22 cellular contexts compared by ENCODE assay signal in genomic region chr1:230375149-230375548, GRCh38. TPM values are rescaled to one million over a fixed set of nuclear protein-coding genes. Genes with fewer than 3 reads are reported as not detected.
DNase-seq lines count a peak whose midpoint lies in the region; ATAC-seq and TF ChIP-seq lines count a peak whose summit lies in the region.
"Had no signal": no experiment of that assay in that cellular context is flagged by ENCODE, and none has a peak within 500 bp of the region (broad histone marks: within the 10 kb centered on the region; RNA-seq: fewer than 3 reads in every experiment).

No MANE protein-coding gene starts in this region.

- H3K4me3 ChIP-seq in right cardiac atrium (ENCODE audit: low read length) (no peak overlapping the region), WERI-Rb-1 (ENCODE audit: low read depth, low read length) (no peak overlapping the region), tibial artery (no peak overlapping the region)
- H3K4me3 ChIP-seq: A549; BLaER1 treated with 17β-estradiol and CSF1 and Interleukin-3, amounts not matched to agents 10 nM and 100 nM; HAP-1; PC-9 had no signal

- H3K4me1 ChIP-seq in right cardiac atrium (ENCODE audit: control insufficient read depth, insufficient read depth, low read length) (peaks cover 7% of the 10 kb centered on the region), tibial artery (no peaks in the 10 kb centered on the region)
- H3K4me1 ChIP-seq: A549; BLaER1 treated with 17β-estradiol and CSF1 and Interleukin-3, amounts not matched to agents 10 nM and 100 nM; HAP-1 had no signal

- H3K27me3 ChIP-seq in right cardiac atrium (ENCODE audit: control insufficient read depth, insufficient read depth) = no peaks in the 10 kb centered on the region
- H3K27me3 ChIP-seq in layer of hippocampus (ENCODE audit: control insufficient read depth, insufficient read depth, low read length) = no peaks in the 10 kb centered on the region
- H3K27me3 ChIP-seq in WERI-Rb-1 (ENCODE audit: insufficient read depth, low read depth, severe bottlenecking) = no peaks in the 10 kb centered on the region
- H3K27me3 ChIP-seq in tibial artery = no peaks in the 10 kb centered on the region
- H3K27me3 ChIP-seq: BLaER1 treated with 17β-estradiol and CSF1 and Interleukin-3, amounts not matched to agents 10 nM and 100 nM had no signal

- H3K27ac ChIP-seq in right cardiac atrium (ENCODE audit: low read length) (peak overlapping the region; percentile 28), layer of hippocampus (ENCODE audit: low read depth, low read length) (peak overlapping the region; percentile 78), WERI-Rb-1 (no peak overlapping the region), tibial artery (no peak overlapping the region)
- H3K27ac ChIP-seq: A549; BLaER1 treated with 17β-estradiol and CSF1 and Interleukin-3, amounts not matched to agents 10 nM and 100 nM; HL-60; KMS-11; PC-9 had no signal

- peaks cover 5% of the 10 kb centered on the region for H3K9me3 ChIP-seq in right cardiac atrium (ENCODE audit: control insufficient read depth, low read length)
- H3K9me3 ChIP-seq in WERI-Rb-1 (ENCODE audit: severe bottlenecking) = peaks cover 10% of the 10 kb centered on the region
- H3K9me3 ChIP-seq in tibial artery = peaks cover 0 to 15% (median 14%) of the 10 kb centered on the region in 3 donors

- H3K36me3 ChIP-seq in WERI-Rb-1 (no peaks in the 10 kb centered on the region; the same call in 1 of the 2 replicates), tibial artery (no peaks in the 10 kb centered on the region)
- H3K36me3 ChIP-seq: HAP-1 had no signal

- TF ChIP-seq CTCF in WERI-Rb-1 (IDR thresholded peaks at IDR 0.05; ENCODE audit: low read depth, low read length) (no peak), tibial artery (IDR thresholded peaks at IDR 0.05) (no peak)

- intact Hi-C loops in right cardiac atrium (cut with DNase I) = no loop called here
- intact Hi-C loops in left cardiac atrium (cut with DNase I) = no loop called here
- intact Hi-C loops in tibial artery (cut with DNase I; ENCODE audit: low total_unique reads) = no loop called here

- no peak for DNase-seq in right cardiac atrium
- DNase-seq in left cardiac atrium = no peak
- peak; percentile 61 for DNase-seq in pons (ENCODE audit: low spot score)
- no peak for DNase-seq in WERI-Rb-1
- no peak for DNase-seq in NOMO-1 treated with DMSO at 0.1 percent for 48 hours (lab: John Stamatoyannopoulos, UW; ENCODE audit: unreplicated experiment)
- DNase-seq in tibial artery = no peak
- DNase-seq: AML-193; CD4-positive, alpha-beta memory T cell; COR-L47; DMS53; GOT3; MM.1S; NCI-H526; NK-92 treated with Interleukin-12 subunit alpha and Interleukin-12 subunit beta, amount 100 ng/mL, for 24 hours; PC-9 had no signal

- ATAC-seq in right cardiac atrium (no peak), left cardiac atrium (no peak)
- ATAC-seq: A549 had no signal

- 30% methylated on average over 3 of the region's 3 CpGs for WGBS in right cardiac atrium

RNA-seq across cellular contexts. Expression of gene PGBD5, which starts 51.0 kb away (rescaled TPM):
- total RNA-seq in right cardiac atrium (10 to 100 TPM; 25.2 to 32.6 (median 28.1) TPM), left cardiac atrium (10 to 100 TPM; 19.6 to 24.8 TPM)
- 18.5 TPM for polyA plus RNA-seq in right cardiac atrium
- total RNA-seq: CD4-positive, alpha-beta memory T cell; PC-9 had no signal
- polyA plus RNA-seq: CD4-positive, alpha-beta memory T cell; IgD-negative memory B cell had no signal

Comparison
In these comparisons a context has a peak if more than half of its experiments do, and no peak if none do; other contexts are left out.
1. H3K27ac ChIP-seq: peak in right cardiac atrium (single experiment) and layer of hippocampus (single experiment); none in WERI-Rb-1 (single experiment) and tibial artery (0 of 2).